In the genomic region with DNA sequence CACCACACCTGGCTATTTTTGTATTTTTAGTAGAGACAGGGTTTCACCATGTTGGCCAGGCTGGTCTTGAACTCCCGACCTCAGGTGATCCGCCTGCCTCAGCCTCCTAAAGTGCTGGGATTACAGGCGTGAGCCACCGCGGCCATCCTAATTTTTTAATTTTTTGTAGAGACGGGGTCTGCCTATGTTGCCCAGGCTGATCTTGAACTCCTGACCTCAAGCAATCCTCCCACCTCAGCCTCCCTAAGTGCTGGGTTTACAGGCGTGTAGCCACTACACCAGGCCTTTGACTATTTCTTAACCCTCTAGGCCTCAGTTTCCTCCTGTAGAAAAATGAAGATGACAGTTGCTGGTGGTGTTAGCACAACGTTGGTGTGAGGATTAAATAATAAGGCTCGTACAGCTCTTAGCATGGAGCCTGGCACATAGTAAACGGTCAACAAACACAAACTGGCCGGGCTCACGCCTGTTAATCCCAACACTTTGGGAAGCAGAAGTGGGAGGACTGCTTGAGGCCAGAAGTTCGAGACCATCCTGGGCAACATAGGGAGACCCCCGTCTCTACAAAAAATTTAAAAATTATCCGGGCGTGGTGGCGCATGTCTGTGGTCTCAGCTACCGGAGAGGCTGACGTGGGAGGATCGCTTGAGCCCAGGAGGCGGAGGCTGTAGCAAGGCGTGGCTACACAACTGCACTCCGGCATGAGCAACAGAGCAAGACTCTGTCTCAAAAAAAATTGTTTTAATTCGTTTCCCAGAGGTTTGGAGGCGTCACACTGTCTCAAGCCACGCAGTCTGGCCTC, we compare ENCODE assay signal across 7 cellular contexts. TPM values are rescaled to one million over a fixed set of nuclear protein-coding genes. Genes with fewer than 3 reads are reported as not detected.
DNase-seq lines count a peak whose midpoint lies in the region; ATAC-seq, FAIRE-seq and TF ChIP-seq lines count a peak whose summit lies in the region.

No MANE protein-coding gene starts in this region.

- H2BK120ac ChIP-seq in H1 (replicated peaks; ENCODE audit: low read depth, low read length): no peak overlapping the region

- H3K4me3 Mint-ChIP-seq in HFFc6: peak overlapping the region; percentile 93
- H3K4me3 Mint-ChIP-seq in naive thymus-derived CD8-positive, alpha-beta T cell: peak overlapping the region; percentile 90 to 99 (median 95)

- 0 out of 2 replicates have a peak overlapping the region, but pooled peaks have one; percentile 43 for H4K8ac ChIP-seq in H1 (ENCODE audit: extremely low read depth, insufficient read depth, low read length)

- no peak overlapping the region for H3K56ac ChIP-seq in H1 (replicated peaks; ENCODE audit: insufficient read length, low read depth, low read length)

- peak overlapping the region; percentile 75 to 90 (median 80) for H3K4me3 ChIP-seq in H1 (ENCODE audit: extremely low read depth in 1 of 4, insufficient read depth in 2 of 4, low read depth in 3 of 4, low read length in 4 of 4)

- no peak for FAIRE-seq in H1 (lab: Jason Lieb, UNC)

- TF ChIP-seq RAD21 in H1 (IDR thresholded peaks at IDR 0.05 in 1 of 2, conservative IDR thresholded peaks at IDR 0.05 in 1 of 2; ENCODE audit: low read depth in 2 of 2, low read length in 2 of 2): no peak

- TF ChIP-seq CTCF in HFFc6 (IDR thresholded peaks at IDR 0.05) (no peak), H1 (IDR thresholded peaks at IDR 0.05; ENCODE audit: control extremely low read depth in 1 of 3, insufficient read depth in 1 of 3, low read depth in 1 of 3, low read length in 3 of 3) (no peak)

- no peak overlapping the region for H4K5ac ChIP-seq in H1 (ENCODE audit: insufficient read length, low read depth, low read length)

- peaks cover 2 to 13% of the 10 kb centered on the region in 2 experiments for H4K20me1 ChIP-seq in H1 (replicated peaks in 1 of 2; ENCODE audit: control insufficient read depth in 1 of 2, insufficient read depth in 2 of 2, low read length in 2 of 2)

- H3K9ac ChIP-seq in H1 (replicated peaks in 1 of 4; ENCODE audit: extremely low read depth in 1 of 4, low read depth in 3 of 4, low read length in 3 of 4): no peak overlapping the region; a peak in 1 of 7 replicates

- H3K23me2 ChIP-seq in H1 (ENCODE audit: low read depth, low read length): peaks cover 7% of the 10 kb centered on the region; the same call in 1 of the 2 replicates

- H2BK5ac ChIP-seq in H1 (ENCODE audit: low read depth, low read length): no peak overlapping the region

- POLR2A ChIA-PET in H1 (lab: Charles Lee; ENCODE audit: partially characterized antibody): interaction anchor here (0.7 to 5.1 kb wide), 9 partner anchors 10 to 145 kb away, joined by 3 to 30 read pairs (median 4); a partner anchor contains a TSS
- POLR2A ChIA-PET in naive thymus-derived CD8-positive, alpha-beta T cell (lab: Charles Lee): interaction anchor here (1.6 to 3.0 kb wide), 4 partner anchors 29 to 206 kb away, joined by 3 to 19 read pairs (median 12); a partner anchor contains a TSS

- peaks cover 3 to 20% (median 12%) of the 10 kb centered on the region in 4 experiments; a peak in 7 of 8 replicates for H3K36me3 ChIP-seq in H1 (ENCODE audit: control insufficient read depth in 2 of 4, insufficient read depth in 4 of 4, low read length in 3 of 4)

- no peak overlapping the region for H3K4ac ChIP-seq in H1 (replicated peaks; ENCODE audit: insufficient read length, low read depth, low read length)

- no peaks in the 10 kb centered on the region; the same call in 1 of the 2 replicates for H3K27me3 Mint-ChIP-seq in HFFc6 (ENCODE audit: insufficient read depth)
- no peaks in the 10 kb centered on the region for H3K27me3 Mint-ChIP-seq in naive thymus-derived CD8-positive, alpha-beta T cell

- no peak overlapping the region for H2BK12ac ChIP-seq in H1 (ENCODE audit: low read depth, low read length)

- TF ChIP-seq POLR2A in H1 (IDR thresholded peaks at IDR 0.05; ENCODE audit: control extremely low read depth in 1 of 2, low read depth in 2 of 2, low read length in 2 of 2): no peak

- no peak overlapping the region for H2AK5ac ChIP-seq in H1 (ENCODE audit: low read depth, low read length)

- H3K4me2 ChIP-seq in H1 (ENCODE audit: insufficient read depth in 1 of 2, low read depth in 2 of 2, low read length in 2 of 2): peak overlapping the region; percentile 63 to 72

- H2BK15ac ChIP-seq in H1 (ENCODE audit: low read length): no peak overlapping the region

- H3K4me1 Mint-ChIP-seq in HFFc6 (ENCODE audit: low read depth): peaks cover 36% of the 10 kb centered on the region
- peaks cover 18 to 50% (median 39%) of the 10 kb centered on the region in 4 donors for H3K4me1 Mint-ChIP-seq in naive thymus-derived CD8-positive, alpha-beta T cell

- no peak for TF ChIP-seq EP300 in H1 (IDR thresholded peaks at IDR 0.05; ENCODE audit: borderline replicate concordance in 1 of 2, low read depth in 2 of 2, low read length in 2 of 2)

- peak overlapping the region; percentile 93 for H3K27ac Mint-ChIP-seq in HFFc6
- H3K27ac Mint-ChIP-seq in naive thymus-derived CD8-positive, alpha-beta T cell: peak overlapping the region; percentile 84 to 98 (median 96)

- peak; percentile 52 for ATAC-seq in GM18867 (IDR thresholded peaks at IDR 0.05; ENCODE audit: unreplicated experiment)
- ATAC-seq in naive thymus-derived CD8-positive, alpha-beta T cell: peak; percentile 63 to 70

- H2BK20ac ChIP-seq in H1 (ENCODE audit: low read length): no peak overlapping the region

- no peaks in the 10 kb centered on the region for H3K27me3 ChIP-seq in H1 (replicated peaks in 1 of 4; ENCODE audit: control insufficient read depth in 3 of 4, extremely low read depth in 1 of 4, insufficient read depth in 3 of 4, low read length in 3 of 4)

- no peak overlapping the region for H3K27ac ChIP-seq in H1 (ENCODE audit: low read depth, low read length)

- CTCF ChIA-PET in H1 (lab: Charles Lee; ENCODE audit: partially characterized antibody): interaction anchor here (0.9 to 2.4 kb wide), 5 partner anchors 9 to 241 kb away, joined by 3 to 12 read pairs (median 3); no protein-coding TSS in a partner anchor

- H3K14ac ChIP-seq in H1 (ENCODE audit: insufficient read length): no peak overlapping the region

- no peak overlapping the region for H3K18ac ChIP-seq in H1 (ENCODE audit: extremely low read depth, low read length)

- 50% methylated on average over 26 of the region's 26 CpGs; no CpG with 5 or more reads in 1 of the 2 experiments for WGBS in H1 (ENCODE audit: extremely low coverage in 1 of 2, insufficient coverage in 1 of 2, insufficient read length in 1 of 2, insufficient replicate concordance in 2 of 2, low coverage in 1 of 2, low lambda C conversion rate in 2 of 2, missing lambda C conversion rate in 1 of 2), 2 experiments

- no peaks in the 10 kb centered on the region for H3K9me3 Mint-ChIP-seq in HFFc6
- H3K9me3 Mint-ChIP-seq in naive thymus-derived CD8-positive, alpha-beta T cell: no peaks in the 10 kb centered on the region

- no peak overlapping the region for H4K91ac ChIP-seq in H1 (replicated peaks; ENCODE audit: insufficient read length, low read length)

- peaks cover 17% of the 10 kb centered on the region for H3K36me3 Mint-ChIP-seq in HFFc6 (ENCODE audit: low read depth)
- peaks cover 0 to 38% (median 3%) of the 10 kb centered on the region in 3 donors for H3K36me3 Mint-ChIP-seq in naive thymus-derived CD8-positive, alpha-beta T cell

- no peaks in the 10 kb centered on the region for H3K9me3 ChIP-seq in H1 (ENCODE audit: insufficient read depth in 2 of 2, low read depth in 1 of 2, low read length in 1 of 2)

- H3K23ac ChIP-seq in H1 (ENCODE audit: insufficient read length): no peak overlapping the region

- peaks cover 9 to 46% of the 10 kb centered on the region in 2 experiments; a peak in 3 of 4 replicates for H3K79me2 ChIP-seq in H1 (ENCODE audit: control insufficient read depth in 1 of 2, insufficient read depth in 2 of 2, low read length in 2 of 2)

- H3K79me1 ChIP-seq in H1 (ENCODE audit: low read depth, low read length): peaks cover 13% of the 10 kb centered on the region

- DNase-seq in HFFc6 (no peak), NCI-H748 treated with DMSO at 0.1 percent for 48 hours (lab: John Stamatoyannopoulos, UW) (peak; percentile 37), H1 (ENCODE audit: low read depth in 1 of 2, low spot score in 2 of 2) (no peak), mesenteric fat pad (ENCODE audit: low spot score) (no peak), Ammon's horn (ENCODE audit: low spot score) (no peak)
- DNase-seq in naive thymus-derived CD8-positive, alpha-beta T cell: no peak

- H3K4me1 ChIP-seq in H1 (replicated peaks in 1 of 4; ENCODE audit: control insufficient read depth in 3 of 4, insufficient read depth in 4 of 4, low read length in 3 of 4): peaks cover 0 to 6% (median 3%) of the 10 kb centered on the region in 4 experiments; a peak in 4 of 7 replicates

- no peak overlapping the region for H2AFZ ChIP-seq in H1 (ENCODE audit: low read length)

RNA-seq across cellular contexts. Expression of a gene that starts 1.0 kb away (rescaled TPM):
- 10 to 100 TPM; 60.1 to 71.0 (median 61.9) TPM for total RNA-seq in HFFc6 (2021; fragmentation: NEBNext Ultra II Directional; extraction: Animal tissue kit (Norgen Biotek cat#: 25700))
- 112 and 113 TPM in 2 replicates for total RNA-seq in H1 (2021; fragmentation: NEBNext Ultra II Directional; extraction: Animal tissue kit (Norgen Biotek cat#: 25700))
- polyA plus RNA-seq in H1 (2011; rRNA removed): 64.9 and 98.5 TPM in 2 replicates
- 104 TPM for polyA plus RNA-seq in H1 (2011; cell fraction: cytosol; rRNA removed)
- 85.4 TPM for polyA plus RNA-seq in H1 (2011; cell fraction: nucleus; rRNA removed)
- polyA plus RNA-seq in H1 (2012, experiment 1 of 2): 58.9 to 84.2 TPM (median 67.7 TPM) in 4 replicates
- polyA plus RNA-seq in H1 (2012, experiment 2 of 2): 47.5 TPM
- polyA plus RNA-seq in H1 (2013, experiment 1 of 2): 60.7 TPM
- 54.4 TPM for polyA plus RNA-seq in H1 (2013, experiment 2 of 2)
- 47.0 and 60.0 TPM in 2 replicates for polyA minus RNA-seq in H1 (2011; rRNA and poly(A)+ RNA removed)
- 44.5 TPM for polyA minus RNA-seq in H1 (2011; cell fraction: cytosol; rRNA and poly(A)+ RNA removed)
- 37.9 TPM for polyA minus RNA-seq in H1 (2011; cell fraction: nucleus; rRNA and poly(A)+ RNA removed)
- 10 to 100 TPM; 76.1 to 81.8 TPM for total RNA-seq in naive thymus-derived CD8-positive, alpha-beta T cell
- polyA plus RNA-seq in naive thymus-derived CD8-positive, alpha-beta T cell: 10 to 100 TPM; 17.9 to 38.2 (median 24.3) TPM
- total RNA-seq in mesenteric fat pad: 46.3 TPM

RNA-seq across cellular contexts. Expression of a gene that starts 1.2 kb away (rescaled TPM):
- total RNA-seq in HFFc6 (2021; fragmentation: NEBNext Ultra II Directional; extraction: Animal tissue kit (Norgen Biotek cat#: 25700)): 10 to 100 TPM; 18.0 to 20.9 (median 18.7) TPM
- 25.8 and 26.4 TPM in 2 replicates for total RNA-seq in H1 (2021; fragmentation: NEBNext Ultra II Directional; extraction: Animal tissue kit (Norgen Biotek cat#: 25700))
- 24.1 and 31.0 TPM in 2 replicates for polyA plus RNA-seq in H1 (2011; rRNA removed)
- 25.4 TPM for polyA plus RNA-seq in H1 (2011; cell fraction: cytosol; rRNA removed)
- 19.1 TPM for polyA plus RNA-seq in H1 (2011; cell fraction: nucleus; rRNA removed)
- 21.0 to 23.7 TPM (median 23.5 TPM) in 4 replicates for polyA plus RNA-seq in H1 (2012, experiment 1 of 2)
- polyA plus RNA-seq in H1 (2012, experiment 2 of 2): 32.3 TPM
- polyA plus RNA-seq in H1 (2013, experiment 1 of 2): 16.0 TPM
- 16.6 TPM for polyA plus RNA-seq in H1 (2013, experiment 2 of 2)
- polyA minus RNA-seq in H1 (2011; rRNA and poly(A)+ RNA removed): 10.5 and 15.2 TPM in 2 replicates
- 12.2 TPM for polyA minus RNA-seq in H1 (2011; cell fraction: cytosol; rRNA and poly(A)+ RNA removed)
- 19.0 TPM for polyA minus RNA-seq in H1 (2011; cell fraction: nucleus; rRNA and poly(A)+ RNA removed)
- total RNA-seq in naive thymus-derived CD8-positive, alpha-beta T cell: 10 to 100 TPM; 12.8 to 17.1 TPM
- 10 to 100 TPM; 22.9 to 26.2 (median 24.6) TPM for polyA plus RNA-seq in naive thymus-derived CD8-positive, alpha-beta T cell
- 9.9 TPM for total RNA-seq in mesenteric fat pad

RNA-seq across cellular contexts. Expression of a gene that starts 34.8 kb away (rescaled TPM):
- under 1 TPM in 1 of 6 experiments, not detected in 5; 0.17 TPM for total RNA-seq in HFFc6 (2021; fragmentation: NEBNext Ultra II Directional; extraction: Animal tissue kit (Norgen Biotek cat#: 25700))
- total RNA-seq in H1 (2021; fragmentation: NEBNext Ultra II Directional; extraction: Animal tissue kit (Norgen Biotek cat#: 25700)): 0.56 TPM in 1 of 2 replicates, not detected in the other
- 0.45 and 0.80 TPM in 2 replicates for polyA plus RNA-seq in H1 (2011; rRNA removed)
- 0.92 TPM for polyA plus RNA-seq in H1 (2011; cell fraction: cytosol; rRNA removed)
- 1.3 TPM for polyA plus RNA-seq in H1 (2011; cell fraction: nucleus; rRNA removed)
- polyA plus RNA-seq in H1 (2012, experiment 1 of 2): 0.27 to 0.42 TPM (median 0.36 TPM) in 4 replicates
- 0.22 TPM for polyA plus RNA-seq in H1 (2012, experiment 2 of 2)
- 0.14 TPM for polyA plus RNA-seq in H1 (2013, experiment 1 of 2)
- 0.26 TPM for polyA plus RNA-seq in H1 (2013, experiment 2 of 2)
- polyA minus RNA-seq in H1 (2011; rRNA and poly(A)+ RNA removed): not detected in 2 replicates
- polyA minus RNA-seq in H1 (2011; cell fraction: cytosol; rRNA and poly(A)+ RNA removed): not detected
- polyA minus RNA-seq in H1 (2011; cell fraction: nucleus; rRNA and poly(A)+ RNA removed): 0.90 TPM
- total RNA-seq in naive thymus-derived CD8-positive, alpha-beta T cell: under 1 TPM in 1 of 2 experiments, not detected in 1; 0.39 TPM
- not detected for polyA plus RNA-seq in naive thymus-derived CD8-positive, alpha-beta T cell
- total RNA-seq in mesenteric fat pad: not detected

RNA-seq across cellular contexts. Expression of a gene that starts 37.0 kb away (rescaled TPM):
- 10 to 100 TPM; 19.0 to 33.3 (median 20.6) TPM for total RNA-seq in HFFc6 (2021; fragmentation: NEBNext Ultra II Directional; extraction: Animal tissue kit (Norgen Biotek cat#: 25700))
- 18.1 and 21.4 TPM in 2 replicates for total RNA-seq in H1 (2021; fragmentation: NEBNext Ultra II Directional; extraction: Animal tissue kit (Norgen Biotek cat#: 25700))
- polyA plus RNA-seq in H1 (2011; rRNA removed): 14.9 and 22.7 TPM in 2 replicates
- 13.7 TPM for polyA plus RNA-seq in H1 (2011; cell fraction: cytosol; rRNA removed)
- polyA plus RNA-seq in H1 (2011; cell fraction: nucleus; rRNA removed): 83.7 TPM
- polyA plus RNA-seq in H1 (2012, experiment 1 of 2): 13.6 to 25.4 TPM (median 22.3 TPM) in 4 replicates
- 9.8 TPM for polyA plus RNA-seq in H1 (2012, experiment 2 of 2)
- 16.1 TPM for polyA plus RNA-seq in H1 (2013, experiment 1 of 2)
- polyA plus RNA-seq in H1 (2013, experiment 2 of 2): 15.3 TPM
- 18.5 and 20.8 TPM in 2 replicates for polyA minus RNA-seq in H1 (2011; rRNA and poly(A)+ RNA removed)
- polyA minus RNA-seq in H1 (2011; cell fraction: cytosol; rRNA and poly(A)+ RNA removed): 15.6 TPM
- 40.6 TPM for polyA minus RNA-seq in H1 (2011; cell fraction: nucleus; rRNA and poly(A)+ RNA removed)
- 10 to 100 TPM; 81.2 to 83.0 TPM for total RNA-seq in naive thymus-derived CD8-positive, alpha-beta T cell
- polyA plus RNA-seq in naive thymus-derived CD8-positive, alpha-beta T cell: 10 to 100 TPM in 2 of 3 donors, 1 to 10 TPM in 1; 6.7 to 16.5 (median 11.0) TPM
- 37.1 TPM for total RNA-seq in mesenteric fat pad

RNA-seq across cellular contexts. Expression of a gene that starts 48.7 kb away (rescaled TPM):
- not detected for total RNA-seq in HFFc6 (2021; fragmentation: NEBNext Ultra II Directional; extraction: Animal tissue kit (Norgen Biotek cat#: 25700))
- 5.0 and 6.4 TPM in 2 replicates for total RNA-seq in H1 (2021; fragmentation: NEBNext Ultra II Directional; extraction: Animal tissue kit (Norgen Biotek cat#: 25700))
- polyA plus RNA-seq in H1 (2011; rRNA removed): 3.7 and 5.9 TPM in 2 replicates
- 5.3 TPM for polyA plus RNA-seq in H1 (2011; cell fraction: cytosol; rRNA removed)
- polyA plus RNA-seq in H1 (2011; cell fraction: nucleus; rRNA removed): 11.4 TPM
- 2.7 to 5.6 TPM (median 4.5 TPM) in 4 replicates for polyA plus RNA-seq in H1 (2012, experiment 1 of 2)
- polyA plus RNA-seq in H1 (2012, experiment 2 of 2): 3.6 TPM
- 2.6 TPM for polyA plus RNA-seq in H1 (2013, experiment 1 of 2)
- 2.9 TPM for polyA plus RNA-seq in H1 (2013, experiment 2 of 2)
- 2.3 and 3.4 TPM in 2 replicates for polyA minus RNA-seq in H1 (2011; rRNA and poly(A)+ RNA removed)
- polyA minus RNA-seq in H1 (2011; cell fraction: cytosol; rRNA and poly(A)+ RNA removed): 2.6 TPM
- 6.4 TPM for polyA minus RNA-seq in H1 (2011; cell fraction: nucleus; rRNA and poly(A)+ RNA removed)
- total RNA-seq in naive thymus-derived CD8-positive, alpha-beta T cell: under 1 TPM; 0.44 to 0.47 TPM
- polyA plus RNA-seq in naive thymus-derived CD8-positive, alpha-beta T cell: under 1 TPM; 0.13 to 0.76 (median 0.23) TPM
- not detected for total RNA-seq in mesenteric fat pad
